18 cellular contexts compared by ENCODE assay signal in genomic region chr10:44899450-44900080, GRCh38. TPM values are rescaled to one million over a fixed set of nuclear protein-coding genes. Genes with fewer than 3 reads are reported as not detected.
"Had no signal": no experiment of that assay in that cellular context is flagged by ENCODE, and none has a peak within 500 bp of the region (broad histone marks: within the 10 kb centered on the region; RNA-seq: fewer than 3 reads in every experiment).

No MANE protein-coding gene starts in this region.

- H3K27ac ChIP-seq: tibial artery, uterus had no signal

- H3K9me3 ChIP-seq: tibial artery, uterus had no signal

- H3K27me3 Mint-ChIP-seq: activated T-helper 17 cell treated with anti-CD3 and anti-CD28 coated beads, Interleukin-2, amount 50 U/mL, for 72 hours had no signal

- H3K4me3 Mint-ChIP-seq: activated T-helper 17 cell treated with anti-CD3 and anti-CD28 coated beads, Interleukin-2, amount 50 U/mL, for 72 hours; memory B cell had no signal

- H3K27ac Mint-ChIP-seq: activated T-helper 17 cell treated with anti-CD3 and anti-CD28 coated beads, Interleukin-2, amount 50 U/mL, for 72 hours; memory B cell had no signal

- DNase-seq: activated CD4-positive, alpha-beta T cell treated with anti-CD3 and anti-CD28 coated beads, Interleukin-2, amount 50 U/mL, for 48 hours; activated CD4-positive, CD25-positive, alpha-beta regulatory T cell treated with anti-CD3 and anti-CD28 coated beads, Interleukin-2, amount 50 U/mL, for 72 hours; activated naive CD4-positive, alpha-beta T cell treated with Interleukin-2 at 50 U/mL for 16 hours; anterior cingulate cortex; cerebellar nuclear complex; effector CD8-positive, alpha-beta T cell; foreskin melanocyte; head of caudate nucleus; stimulated activated CD4-positive, alpha-beta T cell treated with anti-CD3 and anti-CD28 coated beads, Interleukin-15, amount 100 ng/mL, for 24 hours; stimulated activated CD4-positive, alpha-beta T cell treated with anti-CD3 and anti-CD28 coated beads, Interleukin-4, amount 100 ng/mL, for 1 hour; stimulated activated naive CD4-positive, alpha-beta T cell; uterus had no signal

- H3K9me3 Mint-ChIP-seq: activated T-helper 17 cell treated with anti-CD3 and anti-CD28 coated beads, Interleukin-2, amount 50 U/mL, for 72 hours; memory B cell had no signal

- H3K36me3 ChIP-seq: tibial artery, uterus had no signal

- H3K4me1 Mint-ChIP-seq: activated T-helper 17 cell treated with anti-CD3 and anti-CD28 coated beads, Interleukin-2, amount 50 U/mL, for 72 hours had no signal

- H3K27me3 ChIP-seq: tibial artery, uterus had no signal

- H3K36me3 Mint-ChIP-seq: memory B cell had no signal

- ATAC-seq: activated T-helper 17 cell treated with anti-CD3 and anti-CD28 coated beads, Interleukin-2, amount 50 U/mL, for 72 hours; left lobe of liver had no signal

- H3K4me1 ChIP-seq: tibial artery, uterus had no signal

- H3K4me3 ChIP-seq: tibial artery, uterus had no signal

RNA-seq across cellular contexts. Expression of gene TMEM72, which starts 11.6 kb away (rescaled TPM):
- total RNA-seq: activated T-helper 17 cell treated with anti-CD3 and anti-CD28 coated beads, Interleukin-2, amount 50 U/mL, for 72 hours; fibroblast of lung; left lobe of liver; subcutaneous adipose tissue had no signal
- polyA plus RNA-seq: fibroblast of lung had no signal
